Comparison of ENCODE assay signal across 3 cellular contexts in the genomic region with DNA sequence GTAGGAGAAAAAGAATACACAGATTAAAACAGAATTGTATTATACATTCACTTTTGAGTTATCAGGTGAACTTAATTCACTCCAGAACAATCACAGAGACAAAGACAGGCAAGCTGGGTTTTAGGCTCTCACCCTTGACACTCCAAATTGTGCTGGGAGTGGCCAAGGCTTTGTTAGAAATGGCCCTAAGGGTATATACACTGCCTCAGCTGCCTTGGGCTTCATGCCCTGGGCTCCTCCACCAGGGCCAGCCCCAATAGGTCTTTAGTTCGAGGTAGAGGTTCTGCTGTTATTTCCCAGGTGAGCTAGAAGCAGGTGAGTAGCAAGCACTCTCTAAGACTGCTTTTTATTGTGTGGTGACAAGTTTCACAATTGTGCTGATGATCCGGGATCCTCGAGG.
TF ChIP-seq lines count a peak whose summit lies in the region.

No MANE protein-coding gene starts in this region.

TF ChIP-seq in SK-N-SH treated with all-trans-retinoic acid at 6 μM for 48 hours, 23 proteins besides CTCF, POLR2A, EP300 and RAD21:
- TF ChIP-seq SNAI2 (CRISPR knock-in tag; IDR thresholded peaks at IDR 0.05) (0 out of 2 replicates have a peak, but pooled peaks have one; percentile 6), ZC3H10 (CRISPR knock-in tag; IDR thresholded peaks at IDR 0.05) (no peak)

TF ChIP-seq in SK-N-SH, 30 proteins besides CTCF, POLR2A, EP300 and RAD21:
- TF ChIP-seq FOXM1 (IDR thresholded peaks at IDR 0.05; ENCODE audit: low read depth) (no peak), RFX5 (IDR thresholded peaks at IDR 0.05; ENCODE audit: low read length) (no peak), MXI1 (IDR thresholded peaks at IDR 0.05; ENCODE audit: low read depth, low read length) (no peak), EZH2phosphoT487 (IDR thresholded peaks at IDR 0.05; ENCODE audit: borderline replicate concordance, low read depth) (no peak), TCF12 (IDR thresholded peaks at IDR 0.05) (no peak), JUND (IDR thresholded peaks at IDR 0.05) (no peak), TAF1 (IDR thresholded peaks at IDR 0.05; ENCODE audit: borderline replicate concordance, low read depth, low read length) (no peak), CHD2 (IDR thresholded peaks at IDR 0.05; ENCODE audit: low read length, partially characterized antibody) (no peak), POLR2AphosphoS5 (IDR thresholded peaks at IDR 0.05; ENCODE audit: low read depth, low read length) (no peak), USF2 (IDR thresholded peaks at IDR 0.05; ENCODE audit: borderline replicate concordance, low read depth, low read length) (no peak)

TF ChIP-seq in liver, 16 proteins besides CTCF, POLR2A, EP300 and RAD21:
- TF ChIP-seq HNF4A (conservative IDR thresholded peaks at IDR 0.05): peak in 1 of 2 donors; percentile 8
- TF ChIP-seq, protein P1, sequence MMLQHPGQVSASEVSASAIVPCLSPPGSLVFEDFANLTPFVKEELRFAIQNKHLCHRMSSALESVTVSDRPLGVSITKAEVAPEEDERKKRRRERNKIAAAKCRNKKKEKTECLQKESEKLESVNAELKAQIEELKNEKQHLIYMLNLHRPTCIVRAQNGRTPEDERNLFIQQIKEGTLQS (IDR thresholded peaks at IDR 0.05): no peak
TF ChIP-seq in liver: peak in this region for 1.
